ENCODE assay signal across 17 cellular contexts in genomic region chr13:43994999-43995859, GRCh38.
"Had no signal": no experiment of that assay in that cellular context is flagged by ENCODE, and none has a peak within 500 bp of the region (broad histone marks: within the 10 kb centered on the region; RNA-seq: fewer than 3 reads in every experiment).

No MANE protein-coding gene starts in this region.

- FAIRE-seq: islet of Langerhans had no signal

- H3K4me3 ChIP-seq: lower lobe of right lung, thoracic aorta, upper lobe of left lung had no signal

- H3K36me3 ChIP-seq: lower lobe of right lung, thoracic aorta, upper lobe of left lung had no signal

- H3K27ac ChIP-seq: lower lobe of right lung, parathyroid adenoma, thoracic aorta, upper lobe of left lung had no signal

- DNase-seq: activated CD4-positive, alpha-beta T cell treated with anti-CD3 and anti-CD28 coated beads, Interleukin-2, amount 10 ng/mL, durations not matched to agents 24 days and 14 days; activated CD4-positive, CD25-positive, alpha-beta regulatory T cell; activated CD8-positive, alpha-beta T cell treated with anti-CD3 and anti-CD28 coated beads for 36 hours; activated naive CD4-positive, alpha-beta T cell; activated naive CD8-positive, alpha-beta T cell treated with anti-CD3 and anti-CD28 coated beads for 36 hours; activated T-cell treated with anti-CD3 and anti-CD28 coated beads, Interleukin-2, amount 50 U/mL, for 1 hour; amniotic stem cell; effector memory CD8-positive, alpha-beta T cell; foreskin fibroblast; hippocampal formation; lower lobe of right lung; stimulated activated naive B cell treated with anti-CD40 and anti-IgM and Interleukin-4, amounts not matched to agents 10 μg/mL and 1 μg/mL and 100 μg/mL, for 72 hours; T1000; upper lobe of left lung had no signal

- H3K27me3 ChIP-seq: upper lobe of left lung had no signal

- H3K4me1 ChIP-seq: lower lobe of right lung, parathyroid adenoma, upper lobe of left lung had no signal
